In the genomic region with DNA sequence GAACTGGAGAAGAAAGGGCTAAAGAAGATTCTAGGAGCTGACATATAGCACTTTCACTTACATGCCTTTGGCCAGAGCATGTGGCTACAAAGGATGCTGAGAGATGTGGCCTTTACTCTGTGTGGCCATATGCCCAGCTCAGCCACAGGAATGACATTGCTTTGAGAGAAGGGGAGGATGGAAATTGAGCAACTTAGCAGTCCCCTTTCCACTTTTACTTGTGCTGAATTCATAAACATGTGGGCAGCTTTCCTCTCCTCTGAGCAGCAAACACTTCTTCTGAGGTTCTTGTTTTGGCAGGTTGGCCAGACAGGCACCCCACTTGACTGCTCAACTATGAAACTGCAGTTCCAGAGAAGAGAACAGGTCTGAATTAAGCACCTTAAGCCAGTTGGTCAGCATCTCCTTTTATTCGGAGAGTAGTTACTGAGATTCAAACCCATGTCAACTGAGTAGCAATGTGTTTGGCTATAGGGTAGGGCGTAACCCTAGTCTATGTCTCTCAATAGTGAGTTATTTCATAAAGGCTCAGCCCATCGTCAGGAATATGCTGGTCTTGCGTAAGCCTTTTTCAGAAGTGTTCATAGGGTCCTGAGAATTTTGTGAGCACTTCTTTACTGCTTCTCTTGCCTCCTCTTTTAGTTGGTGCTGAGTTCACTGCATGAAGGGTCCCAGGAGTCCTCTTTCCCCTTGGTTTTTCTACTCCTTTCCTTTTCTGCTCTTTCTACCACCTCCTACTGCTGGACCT, we compare ENCODE assay signal across 9 cellular contexts.
DNase-seq lines count a peak whose midpoint lies in the region; ATAC-seq and TF ChIP-seq lines count a peak whose summit lies in the region.
"Had no signal": no experiment of that assay in that cellular context is flagged by ENCODE, and none has a peak within 500 bp of the region (broad histone marks: within the 10 kb centered on the region; RNA-seq: fewer than 3 reads in every experiment).

No MANE protein-coding gene starts in this region.

- no peaks in the 10 kb centered on the region for H3K9me3 Mint-ChIP-seq in activated T-helper 17 cell treated with anti-CD3 and anti-CD28 coated beads, Interleukin-2, amount 50 U/mL, for 72 hours

- TF ChIP-seq CTCF in fibroblast of the aortic adventitia (IDR thresholded peaks at IDR 0.05; ENCODE audit: insufficient read depth, low read length) = no peak
- TF ChIP-seq CTCF in mucosa of descending colon (IDR thresholded peaks at IDR 0.05) = no peak

- H3K9me3 ChIP-seq in mucosa of descending colon = no peaks in the 10 kb centered on the region

- peaks cover 14% of the 10 kb centered on the region for H3K4me1 Mint-ChIP-seq in activated T-helper 17 cell treated with anti-CD3 and anti-CD28 coated beads, Interleukin-2, amount 50 U/mL, for 72 hours

- H3K27ac Mint-ChIP-seq in activated T-helper 17 cell treated with anti-CD3 and anti-CD28 coated beads, Interleukin-2, amount 50 U/mL, for 72 hours = no peak overlapping the region

- intact Hi-C loops in mucosa of descending colon (cut with DNase I, micrococcal nuclease) = no loop called here

- peaks cover 32% of the 10 kb centered on the region for H3K4me1 ChIP-seq in mucosa of descending colon (ENCODE audit: low read depth)

- H3K27me3 Mint-ChIP-seq in activated T-helper 17 cell treated with anti-CD3 and anti-CD28 coated beads, Interleukin-2, amount 50 U/mL, for 72 hours = no peaks in the 10 kb centered on the region

- peak; percentile 95 for DNase-seq in EH (ENCODE audit: low read depth)
- peak; percentile 94 for DNase-seq in fibroblast of the aortic adventitia (ENCODE audit: low read depth)
- DNase-seq in NCI-H82 treated with DMSO at 0.1 percent for 48 hours (lab: John Stamatoyannopoulos, UW; ENCODE audit: unreplicated experiment) = no peak
- DNase-seq in NCI-H1092 (lab: John Stamatoyannopoulos, UW) = no peak
- no peak for DNase-seq in mucosa of descending colon
- DNase-seq: anterior cingulate cortex had no signal

- H3K4me3 Mint-ChIP-seq in activated T-helper 17 cell treated with anti-CD3 and anti-CD28 coated beads, Interleukin-2, amount 50 U/mL, for 72 hours = no peak overlapping the region

- no peaks in the 10 kb centered on the region for H3K36me3 ChIP-seq in mucosa of descending colon (ENCODE audit: low read depth)

- H3K4me3 ChIP-seq in fibroblast of the aortic adventitia (ENCODE audit: low read depth, low read length) (no peak overlapping the region), mucosa of descending colon (no peak overlapping the region)

- ATAC-seq in GM21423 (IDR thresholded peaks at IDR 0.05; ENCODE audit: unreplicated experiment) (peak; percentile 65), HG03442 (IDR thresholded peaks at IDR 0.05; ENCODE audit: unreplicated experiment) (peak; percentile 42), mucosa of descending colon (no peak)
- no peak for ATAC-seq in activated T-helper 17 cell treated with anti-CD3 and anti-CD28 coated beads, Interleukin-2, amount 50 U/mL, for 72 hours (replicated peaks)

- no peaks in the 10 kb centered on the region for H3K36me3 Mint-ChIP-seq in activated T-helper 17 cell treated with anti-CD3 and anti-CD28 coated beads, Interleukin-2, amount 50 U/mL, for 72 hours (ENCODE audit: low read depth)

Comparison
In these comparisons a context has a peak if more than half of its experiments do, and no peak if none do; other contexts are left out.
1. DNase-seq: peak in EH (single experiment) and fibroblast of the aortic adventitia (single experiment); none in NCI-H82 treated with DMSO at 0.1 percent for 48 hours (single experiment), NCI-H1092 (single experiment) and mucosa of descending colon (0 of 3).
2. ATAC-seq: peak in GM21423 (single experiment) and HG03442 (single experiment); none in activated T-helper 17 cell treated with anti-CD3 and anti-CD28 coated beads, Interleukin-2, amount 50 U/mL, for 72 hours (single experiment) and mucosa of descending colon (single experiment).